14 cellular contexts compared by ENCODE assay signal in the genomic region with DNA sequence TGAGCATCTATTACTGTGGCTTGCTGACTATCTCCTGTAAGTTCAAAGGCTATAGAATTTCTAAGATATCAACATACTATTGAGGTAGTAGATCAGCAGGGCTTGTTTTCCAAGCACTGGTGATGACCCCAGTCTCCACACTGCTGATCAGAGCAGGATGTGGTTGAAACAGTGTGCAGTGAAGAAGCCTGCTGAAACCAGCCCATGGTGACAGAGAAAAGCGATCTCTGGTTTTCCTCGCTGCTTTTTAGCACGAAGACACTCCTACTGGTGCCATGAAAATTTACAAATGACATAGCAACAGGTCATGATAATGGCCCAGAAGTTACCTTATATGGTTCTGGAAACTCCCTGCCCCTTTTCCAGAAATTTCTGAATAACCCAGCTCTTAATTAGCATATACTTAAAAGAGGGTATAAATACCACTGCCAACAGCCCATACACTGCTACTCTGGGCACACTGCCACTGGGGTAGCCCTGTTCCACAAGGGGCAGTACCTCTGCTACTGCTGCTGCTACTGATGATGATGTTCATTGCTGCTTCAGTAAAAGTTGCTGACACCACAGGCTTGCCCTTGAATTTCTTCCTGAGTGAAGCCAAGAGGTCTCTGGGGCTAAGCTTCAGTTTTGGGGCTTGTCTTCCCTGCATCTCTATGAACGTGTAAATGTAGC.
DNase-seq lines count a peak whose midpoint lies in the region; ATAC-seq and TF ChIP-seq lines count a peak whose summit lies in the region.
"Had no signal": no experiment of that assay in that cellular context is flagged by ENCODE, and none has a peak within 500 bp of the region (broad histone marks: within the 10 kb centered on the region; RNA-seq: fewer than 3 reads in every experiment).

No MANE protein-coding gene starts in this region.

- 0 out of 4 replicates have a peak, but pooled peaks of 1 of the 2 experiments have one; percentile 1 for TF ChIP-seq CTCF in GM23338 (conservative IDR thresholded peaks at IDR 0.05; ENCODE audit: low read depth in 2 of 2)
- TF ChIP-seq CTCF in RWPE1 (conservative IDR thresholded peaks at IDR 0.05; ENCODE audit: low read depth): no peak
- no peak for TF ChIP-seq CTCF in omental fat pad (IDR thresholded peaks at IDR 0.05)

- H3K4me2 ChIP-seq in GM23338: no peak overlapping the region
- peak overlapping the region; percentile 17 for H3K4me2 ChIP-seq in Karpas-422 (ENCODE audit: low read depth, low read length, poor library complexity, severe bottlenecking)

- H3K4me1 Mint-ChIP-seq in GM23338: no peaks in the 10 kb centered on the region
- no peaks in the 10 kb centered on the region for H3K4me1 Mint-ChIP-seq in effector memory CD8-positive, alpha-beta T cell (ENCODE audit: low read depth in 2 of 2)
- H3K4me1 Mint-ChIP-seq: stimulated activated naive CD8-positive, alpha-beta T cell treated with anti-CD3 and anti-CD28 coated beads, Interleukin-15, amount 100 ng/mL, for 72 hours had no signal

- peaks cover 23% of the 10 kb centered on the region; the same call in 2 of the 3 replicates for H3K9me3 Mint-ChIP-seq in GM23338
- H3K9me3 Mint-ChIP-seq in effector memory CD8-positive, alpha-beta T cell: peaks cover 0 to 2% of the 10 kb centered on the region in 2 donors

- H4K20me1 ChIP-seq in GM23338 (replicated peaks; ENCODE audit: insufficient read depth): no peaks in the 10 kb centered on the region
- no peaks in the 10 kb centered on the region for H4K20me1 ChIP-seq in Karpas-422 (ENCODE audit: insufficient read depth, low read depth, low read length)

- H3K27ac ChIP-seq in GM23338 (ENCODE audit: low read depth) (no peak overlapping the region), Karpas-422 (ENCODE audit: low read length) (no peak overlapping the region), RWPE1 (no peak overlapping the region)

- H3K27me3 Mint-ChIP-seq in GM23338 (ENCODE audit: insufficient read depth, low read depth, poor library complexity): peaks cover 3% of the 10 kb centered on the region
- no peaks in the 10 kb centered on the region for H3K27me3 Mint-ChIP-seq in effector memory CD8-positive, alpha-beta T cell
- H3K27me3 Mint-ChIP-seq: stimulated activated naive CD8-positive, alpha-beta T cell treated with anti-CD3 and anti-CD28 coated beads, Interleukin-15, amount 100 ng/mL, for 72 hours had no signal

- DNase-seq in GM23338 (ENCODE audit: low spot score) (peak; percentile 2), Karpas-422 (peak; percentile 49), RWPE1 (ENCODE audit: low spot score) (no peak), omental fat pad (ENCODE audit: low spot score) (no peak)
- no peak for DNase-seq in effector memory CD8-positive, alpha-beta T cell
- DNase-seq: C1 segment of cervical spinal cord; cortex of kidney; NCI-H1092 treated with DMSO at 0.1 percent for 48 hours; stimulated activated CD4-positive, alpha-beta T cell treated with anti-CD3 and anti-CD28 coated beads, Interleukin-4, amount 100 ng/mL, for 24 hours; stimulated activated naive CD8-positive, alpha-beta T cell treated with anti-CD3 and anti-CD28 coated beads, Interleukin-15, amount 100 ng/mL, for 72 hours had no signal

- H2AFZ ChIP-seq in GM23338 (no peak overlapping the region), Karpas-422 (ENCODE audit: low read length) (peak overlapping the region; percentile 13)

- CTCF ChIA-PET in RWPE1 (lab: Yijun Ruan, JAX): no interaction called here

- H3K9me2 ChIP-seq in GM23338 (ENCODE audit: insufficient read depth) (no peaks in the 10 kb centered on the region), Karpas-422 (replicated peaks; ENCODE audit: insufficient read depth, low read length) (no peaks in the 10 kb centered on the region)

- H3K4me3 ChIP-seq in GM23338 (no peak overlapping the region), Karpas-422 (ENCODE audit: low read length) (no peak overlapping the region; the same call in 1 of the 2 replicates)

- no peaks in the 10 kb centered on the region for H3F3A ChIP-seq in GM23338 (replicated peaks; ENCODE audit: low read depth)

- H3K79me2 ChIP-seq in GM23338 (replicated peaks; ENCODE audit: insufficient read depth) (no peaks in the 10 kb centered on the region), Karpas-422 (ENCODE audit: low read length) (no peaks in the 10 kb centered on the region)

- H3K36me3 ChIP-seq in GM23338 (ENCODE audit: insufficient read depth): no peaks in the 10 kb centered on the region
- H3K36me3 ChIP-seq in Karpas-422 (ENCODE audit: insufficient read depth, low read length): no peaks in the 10 kb centered on the region

- POLR2A ChIA-PET in RWPE1 (lab: Yijun Ruan, JAX; ENCODE audit: low non-redundant PET): no interaction called here

- peaks cover 9% of the 10 kb centered on the region; the same call in 2 of the 3 replicates for H3K36me3 Mint-ChIP-seq in GM23338 (ENCODE audit: low read depth)
- no peaks in the 10 kb centered on the region for H3K36me3 Mint-ChIP-seq in effector memory CD8-positive, alpha-beta T cell (ENCODE audit: insufficient read depth)

- no peak overlapping the region for H3K4me3 Mint-ChIP-seq in GM23338
- H3K4me3 Mint-ChIP-seq in effector memory CD8-positive, alpha-beta T cell: no peak overlapping the region
- H3K4me3 Mint-ChIP-seq: stimulated activated naive CD8-positive, alpha-beta T cell treated with anti-CD3 and anti-CD28 coated beads, Interleukin-15, amount 100 ng/mL, for 72 hours; T-helper 1 cell treated with Interleukin-12 subunit alpha and Interleukin-12 subunit beta and Interleukin-4 antibody, amounts not matched to agents 30 μg/mL and 1 μg/mL, for 36 hours had no signal

- H3K27ac Mint-ChIP-seq in GM23338: no peak overlapping the region
- no peak overlapping the region for H3K27ac Mint-ChIP-seq in effector memory CD8-positive, alpha-beta T cell
- H3K27ac Mint-ChIP-seq: stimulated activated naive CD8-positive, alpha-beta T cell treated with anti-CD3 and anti-CD28 coated beads, Interleukin-15, amount 100 ng/mL, for 72 hours; T-helper 1 cell treated with Interleukin-12 subunit alpha and Interleukin-12 subunit beta and Interleukin-4 antibody, amounts not matched to agents 30 μg/mL and 1 μg/mL, for 36 hours had no signal

- H3K9me3 ChIP-seq in Karpas-422 (ENCODE audit: low read length): no peaks in the 10 kb centered on the region; the same call in none of the 2 replicates

- H3K27me3 ChIP-seq in GM23338 (ENCODE audit: insufficient read depth) (no peaks in the 10 kb centered on the region), Karpas-422 (ENCODE audit: low read length) (no peaks in the 10 kb centered on the region)

- H3K9ac ChIP-seq in Karpas-422 (ENCODE audit: low read length): no peak overlapping the region

- ATAC-seq in GM18498 (IDR thresholded peaks at IDR 0.05; ENCODE audit: unreplicated experiment): peak; percentile 78
- peak; percentile 58 for ATAC-seq in GM23338
- ATAC-seq in effector memory CD8-positive, alpha-beta T cell (replicated peaks): peak; percentile 21
- ATAC-seq in GM21737 (IDR thresholded peaks at IDR 0.05; ENCODE audit: unreplicated experiment): no peak
- ATAC-seq in HG02840 (IDR thresholded peaks at IDR 0.05; ENCODE audit: low FRiP score, unreplicated experiment): no peak
- ATAC-seq in omental fat pad (ENCODE audit: low FRiP score): no peak
- ATAC-seq: stimulated activated naive CD8-positive, alpha-beta T cell treated with anti-CD3 and anti-CD28 coated beads, Interleukin-15, amount 100 ng/mL, for 72 hours had no signal

- no peaks in the 10 kb centered on the region for H3K4me1 ChIP-seq in GM23338 (ENCODE audit: insufficient read depth)
- H3K4me1 ChIP-seq in Karpas-422 (ENCODE audit: low read length): peaks cover 6% of the 10 kb centered on the region

TF ChIP-seq in GM23338, 12 proteins besides CTCF, POLR2A, EP300 and RAD21:
- TF ChIP-seq JUNB (IDR thresholded peaks at IDR 0.05; ENCODE audit: unreplicated experiment) (no peak), ZNF114 (CRISPR knock-in tag; IDR thresholded peaks at IDR 0.05) (no peak), STAT1 (IDR thresholded peaks at IDR 0.05; ENCODE audit: unreplicated experiment) (no peak)

Comparison
In these comparisons a context has a peak if more than half of its experiments do, and no peak if none do; other contexts are left out.
1. ATAC-seq: peak in GM18498 (single experiment), GM23338 (single experiment) and effector memory CD8-positive, alpha-beta T cell (single experiment); none in GM21737 (single experiment), HG02840 (single experiment) and omental fat pad (single experiment).
2. DNase-seq: peak in GM23338 (single experiment) and Karpas-422 (single experiment); none in effector memory CD8-positive, alpha-beta T cell (0 of 3), RWPE1 (single experiment) and omental fat pad (single experiment).